In genomic region chr2:156322103-156322671, GRCh38 we compare ENCODE assay signal across 9 cellular contexts. TPM values are rescaled to one million over a fixed set of nuclear protein-coding genes. Genes with fewer than 3 reads are reported as not detected.
DNase-seq lines count a peak whose midpoint lies in the region; ATAC-seq and TF ChIP-seq lines count a peak whose summit lies in the region.
"Had no signal": no experiment of that assay in that cellular context is flagged by ENCODE, and none has a peak within 500 bp of the region (broad histone marks: within the 10 kb centered on the region; RNA-seq: fewer than 3 reads in every experiment).

No MANE protein-coding gene starts in this region.

- no peaks in the 10 kb centered on the region for H3K79me1 ChIP-seq in mesenchymal stem cell (replicated peaks; ENCODE audit: low read length, poor library complexity, severe bottlenecking)

- H2BK120ac ChIP-seq in mesenchymal stem cell (ENCODE audit: low read depth, low read length) = no peak overlapping the region

- POLR2A ChIA-PET in CD4-positive, alpha-beta T cell (lab: Charles Lee) = interaction anchor here (1.2 kb wide), 1 partner anchor 12 kb away, joined by 3 read pairs; no protein-coding TSS in a partner anchor
- POLR2A ChIA-PET in activated CD4-positive, alpha-beta T cell treated with anti-CD3 and anti-CD28 coated beads, Interleukin-2, amount 10 ng/mL, durations not matched to agents 7 days and 5 days (lab: Charles Lee) = no interaction called here

- no peak overlapping the region for H4K91ac ChIP-seq in mesenchymal stem cell (ENCODE audit: low read length)

- H2BK5ac ChIP-seq in mesenchymal stem cell (ENCODE audit: low read depth, low read length, poor library complexity, severe bottlenecking) = no peak overlapping the region

- intact Hi-C loops in CD4-positive, alpha-beta T cell (cut with DNase I, micrococcal nuclease) = loop anchor here (10.0 kb wide), 3 partner anchors 127 to 1573 kb away; no protein-coding TSS in a partner anchor
- intact Hi-C loops in lower leg skin (cut with DNase I; ENCODE audit: low total_unique reads) = loop anchor here (10.0 kb wide), 1 partner anchor 273 kb away; no protein-coding TSS in a partner anchor

- H3K9ac ChIP-seq in mesenchymal stem cell (ENCODE audit: low read length) = no peak overlapping the region

- no peak overlapping the region for H2AFZ ChIP-seq in mesenchymal stem cell (ENCODE audit: low read depth, low read length)

- no peak for ATAC-seq in CD4-positive, alpha-beta T cell (ENCODE audit: poor library complexity)
- peak; percentile 65 for ATAC-seq in GM21717 (IDR thresholded peaks at IDR 0.05; ENCODE audit: unreplicated experiment)
- ATAC-seq in GM19328 (IDR thresholded peaks at IDR 0.05; ENCODE audit: unreplicated experiment) = no peak

- H3K36me3 ChIP-seq in mesenchymal stem cell (ENCODE audit: control insufficient read depth in 1 of 2, insufficient read depth in 2 of 2, low read depth in 1 of 2, low read length in 2 of 2) = peaks cover 0 to 6% of the 10 kb centered on the region in 2 experiments

- H3K27me3 Mint-ChIP-seq in CD4-positive, alpha-beta T cell = peaks cover 94% of the 10 kb centered on the region
- peaks cover 85% of the 10 kb centered on the region for H3K27me3 Mint-ChIP-seq in activated CD4-positive, alpha-beta T cell treated with anti-CD3 and anti-CD28 coated beads, Interleukin-2, amount 10 ng/mL, durations not matched to agents 7 days and 5 days

- no peak overlapping the region for H3K27ac ChIP-seq in CD4-positive, alpha-beta T cell (ENCODE audit: low read depth, low read length)
- H3K27ac ChIP-seq in mesenchymal stem cell (ENCODE audit: low read length, poor library complexity, severe bottlenecking) = no peak overlapping the region
- H3K27ac ChIP-seq: SK-N-MC had no signal

- no peaks in the 10 kb centered on the region for H3K9me3 ChIP-seq in CD4-positive, alpha-beta T cell (ENCODE audit: control insufficient read depth, low read length)
- H3K9me3 ChIP-seq in mesenchymal stem cell (ENCODE audit: control insufficient read depth, low read length) = no peaks in the 10 kb centered on the region

- peak overlapping the region; percentile 81 for H3K4me3 Mint-ChIP-seq in CD4-positive, alpha-beta T cell
- H3K4me3 Mint-ChIP-seq in activated CD4-positive, alpha-beta T cell treated with anti-CD3 and anti-CD28 coated beads, Interleukin-2, amount 10 ng/mL, durations not matched to agents 7 days and 5 days = peak overlapping the region; percentile 64

- no peak overlapping the region for H3K18ac ChIP-seq in mesenchymal stem cell (ENCODE audit: low read depth in 1 of 2, low read length in 2 of 2)

- peaks cover 40% of the 10 kb centered on the region for H3K4me1 Mint-ChIP-seq in CD4-positive, alpha-beta T cell (ENCODE audit: low read depth)
- peaks cover 26% of the 10 kb centered on the region for H3K4me1 Mint-ChIP-seq in activated CD4-positive, alpha-beta T cell treated with anti-CD3 and anti-CD28 coated beads, Interleukin-2, amount 10 ng/mL, durations not matched to agents 7 days and 5 days

- no peak overlapping the region for H4K8ac ChIP-seq in mesenchymal stem cell (ENCODE audit: low read length)

- no peak for TF ChIP-seq POLR2A in lower leg skin (IDR thresholded peaks at IDR 0.05)

- peak in 1 of 10 experiments; percentile 35 for DNase-seq in CD4-positive, alpha-beta T cell
- no peak for DNase-seq in activated CD4-positive, alpha-beta T cell treated with anti-CD3 and anti-CD28 coated beads, Interleukin-2, amount 10 ng/mL, durations not matched to agents 7 days and 5 days
- DNase-seq in mesenchymal stem cell (peak; percentile 31), NCI-H2029 (lab: John Stamatoyannopoulos, UW) (no peak), lower leg skin (ENCODE audit: low spot score in 2 of 2) (no peak), NCI-H526 (lab: John Stamatoyannopoulos, UW) (no peak)

- H3K4ac ChIP-seq in mesenchymal stem cell (ENCODE audit: low read depth in 1 of 2, low read length in 2 of 2) = no peak overlapping the region

- CTCF ChIA-PET in CD4-positive, alpha-beta T cell (lab: Charles Lee) = interaction anchor here (1.7 kb wide), 1 partner anchor 13 kb away, joined by 7 read pairs; no protein-coding TSS in a partner anchor
- CTCF ChIA-PET in activated CD4-positive, alpha-beta T cell treated with anti-CD3 and anti-CD28 coated beads, Interleukin-2, amount 10 ng/mL, durations not matched to agents 7 days and 5 days (lab: Charles Lee) = interaction anchor here (1.1 kb wide), 1 partner anchor 13 kb away, joined by 3 read pairs; no protein-coding TSS in a partner anchor

- H2BK15ac ChIP-seq in mesenchymal stem cell (ENCODE audit: low read depth, poor library complexity, severe bottlenecking) = no peak overlapping the region

- no peak overlapping the region for H3K14ac ChIP-seq in mesenchymal stem cell (ENCODE audit: low read length in 2 of 2)

- peak overlapping the region; percentile 3 for H3K4me2 ChIP-seq in mesenchymal stem cell (ENCODE audit: low read length, poor library complexity, severe bottlenecking)

- H3K4me3 ChIP-seq in mesenchymal stem cell (ENCODE audit: insufficient read depth in 1 of 2, low read depth in 1 of 2, low read length in 2 of 2) (peak overlapping the region in 1 of 2 experiments; percentile 78), lower leg skin (ENCODE audit: low read depth, poor library complexity, severe bottlenecking) (no peak overlapping the region)
- H3K4me3 ChIP-seq: SK-N-MC had no signal

- H3K9me3 Mint-ChIP-seq in CD4-positive, alpha-beta T cell = no peaks in the 10 kb centered on the region
- no peaks in the 10 kb centered on the region for H3K9me3 Mint-ChIP-seq in activated CD4-positive, alpha-beta T cell treated with anti-CD3 and anti-CD28 coated beads, Interleukin-2, amount 10 ng/mL, durations not matched to agents 7 days and 5 days

- no peak overlapping the region for H2AK5ac ChIP-seq in mesenchymal stem cell (ENCODE audit: low read length, severe bottlenecking)

- H3K23ac ChIP-seq in mesenchymal stem cell (ENCODE audit: low read length in 2 of 2) = no peak overlapping the region

- H3K27ac Mint-ChIP-seq in CD4-positive, alpha-beta T cell = no peak overlapping the region
- H3K27ac Mint-ChIP-seq in activated CD4-positive, alpha-beta T cell treated with anti-CD3 and anti-CD28 coated beads, Interleukin-2, amount 10 ng/mL, durations not matched to agents 7 days and 5 days = no peak overlapping the region

- H2BK12ac ChIP-seq in mesenchymal stem cell (ENCODE audit: low read length in 2 of 2) = no peak overlapping the region

- peaks cover 20% of the 10 kb centered on the region for H3K4me1 ChIP-seq in mesenchymal stem cell (ENCODE audit: control insufficient read depth, insufficient read depth, low read depth, low read length)

- WGBS in mesenchymal stem cell = 11% methylated on average over 21 of the region's 21 CpGs
- WGBS in lower leg skin, 2 donors = 11 to 13% methylated on average over 21 of the region's 21 CpGs

- TF ChIP-seq CTCF in CD4-positive, alpha-beta T cell (IDR thresholded peaks at IDR 0.05) = no peak
- TF ChIP-seq CTCF in lower leg skin (IDR thresholded peaks at IDR 0.05) = no peak

- peaks cover 65% of the 10 kb centered on the region for H3K27me3 ChIP-seq in CD4-positive, alpha-beta T cell (ENCODE audit: control insufficient read depth, insufficient read depth, low read length)
- H3K27me3 ChIP-seq in mesenchymal stem cell (ENCODE audit: control insufficient read depth in 1 of 2, insufficient read depth in 1 of 2, low read length in 2 of 2) = peaks cover 27 to 83% of the 10 kb centered on the region in 2 experiments

- peaks cover 19% of the 10 kb centered on the region for H3K36me3 Mint-ChIP-seq in CD4-positive, alpha-beta T cell (ENCODE audit: low read depth)
- H3K36me3 Mint-ChIP-seq in activated CD4-positive, alpha-beta T cell treated with anti-CD3 and anti-CD28 coated beads, Interleukin-2, amount 10 ng/mL, durations not matched to agents 7 days and 5 days (ENCODE audit: low read depth) = peaks cover 1% of the 10 kb centered on the region

RNA-seq across cellular contexts. Expression of gene NR4A2, which starts 10.3 kb away (rescaled TPM):
- 100 to 1,000 TPM; 290 to 319 TPM for total RNA-seq in CD4-positive, alpha-beta T cell
- 1 to 10 TPM; 1.2 to 1.7 TPM for total RNA-seq in activated CD4-positive, alpha-beta T cell treated with anti-CD3 and anti-CD28 coated beads, Interleukin-2, amount 10 ng/mL, durations not matched to agents 7 days and 5 days
- polyA plus RNA-seq in mesenchymal stem cell (2013, experiment 1 of 2) = 4.3 TPM
- polyA plus RNA-seq in mesenchymal stem cell (2013, experiment 2 of 2) = 3.8 TPM
- 10 to 100 TPM in 1 of 4 donors, 1 to 10 TPM in 3; 1.8 to 11.6 (median 5.2) TPM for total RNA-seq in lower leg skin

Comparison
In these comparisons a context has a peak if more than half of its experiments do, and no peak if none do; other contexts are left out.
1. RNA of gene NR4A2, which starts 10.3 kb away (total RNA-seq): 290 to 319 TPM in CD4-positive, alpha-beta T cell; 1.8 to 11.6 TPM in lower leg skin and 1.2 to 1.7 TPM in activated CD4-positive, alpha-beta T cell treated with anti-CD3 and anti-CD28 coated beads, Interleukin-2, amount 10 ng/mL, durations not matched to agents 7 days and 5 days; every median in the first group is over 10 times any median in the second.